27 cellular contexts compared by ENCODE assay signal in the genomic region with DNA sequence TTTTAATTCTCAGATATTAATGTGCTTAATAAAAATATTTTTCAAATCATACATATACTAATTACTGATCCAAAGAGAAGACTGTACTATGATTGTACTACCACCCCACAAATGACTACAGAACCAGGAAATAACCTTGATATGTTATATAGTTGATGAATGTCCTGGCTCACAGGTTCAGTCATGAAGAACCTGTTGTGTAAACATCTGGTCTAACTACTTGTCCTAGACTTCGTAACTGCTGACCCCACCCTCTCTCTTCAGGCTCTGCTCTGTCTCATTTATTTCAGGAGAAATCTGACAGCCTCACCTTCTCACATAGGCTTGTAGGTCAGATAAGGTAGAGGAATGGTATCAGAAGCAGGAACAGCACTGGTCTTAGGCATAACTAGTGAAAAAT. TPM values are rescaled to one million over a fixed set of nuclear protein-coding genes. Genes with fewer than 3 reads are reported as not detected.
A peak's percentile ranks its signal among the peaks of the same experiment; 100 is the strongest.
DNase-seq lines count a peak whose midpoint lies in the region; TF ChIP-seq lines count a peak whose summit lies in the region.
"Had no signal": no experiment of that assay in that cellular context is flagged by ENCODE, and none has a peak within 500 bp of the region (broad histone marks: within the 10 kb centered on the region; RNA-seq: fewer than 3 reads in every experiment).

No MANE protein-coding gene starts in this region.

- H3K36me3 ChIP-seq in duodenal mucosa (ENCODE audit: control insufficient read depth in 1 of 2, insufficient read depth in 2 of 2, low read length in 2 of 2) (no peaks in the 10 kb centered on the region), muscle layer of duodenum (ENCODE audit: control insufficient read depth in 1 of 2, insufficient read depth in 2 of 2, low read length in 2 of 2) (no peaks in the 10 kb centered on the region)
- H3K36me3 ChIP-seq: adrenal gland, cardiac muscle cell, gastroesophageal sphincter, tibial artery, WERI-Rb-1 had no signal

- no peak overlapping the region for H3K27ac Mint-ChIP-seq in Calu3 (ENCODE audit: unreplicated experiment)
- H3K27ac Mint-ChIP-seq: CD4-positive, CD25-positive, alpha-beta regulatory T cell; progenitor cell of endocrine pancreas; stimulated activated naive B cell treated with anti-CD40 and anti-IgM and Interleukin-4, amounts not matched to agents 10 μg/mL and 1 μg/mL and 100 μg/mL, for 72 hours had no signal

- H3K9me3 Mint-ChIP-seq in Calu3 (ENCODE audit: low read depth, unreplicated experiment), result no peaks in the 10 kb centered on the region
- H3K9me3 Mint-ChIP-seq: CD4-positive, CD25-positive, alpha-beta regulatory T cell; stimulated activated naive B cell treated with anti-CD40 and anti-IgM and Interleukin-4, amounts not matched to agents 10 μg/mL and 1 μg/mL and 100 μg/mL, for 72 hours had no signal

- no peaks in the 10 kb centered on the region for H3K27me3 Mint-ChIP-seq in Calu3 (ENCODE audit: unreplicated experiment)

- BruUV-seq in Calu3 (replicated peaks; lab: Mats Ljungman, UMichigan), result no TSS peak

- H3K27ac ChIP-seq in duodenal mucosa (ENCODE audit: low read depth, low read length), result peak overlapping the region; percentile 43
- H3K27ac ChIP-seq in muscle layer of duodenum (ENCODE audit: low read length), result peak overlapping the region; percentile 2
- H3K27ac ChIP-seq: adrenal gland, cardiac muscle cell, gastroesophageal sphincter, tibial artery, WERI-Rb-1 had no signal

- CTCF ChIA-PET in Calu3 (lab: Charles Lee), result interaction anchor here (0.5 kb wide), 1 partner anchor 52 kb away, joined by 3 read pairs; no protein-coding TSS in a partner anchor

- DNase-seq in DMS79 (lab: John Stamatoyannopoulos, UW), result peak; percentile 15
- DNase-seq in NCI-H510A (lab: John Stamatoyannopoulos, UW), result peak; percentile 1
- no peak for DNase-seq in erythroblast (lab: John Stamatoyannopoulos, UW)
- no peak for DNase-seq in Calu3
- DNase-seq in stimulated activated CD4-positive, alpha-beta T cell treated with anti-CD3 and anti-CD28 coated beads, Interleukin-4, amount 100 ng/mL, for 24 hours, result no peak
- DNase-seq: activated CD4-positive, alpha-beta T cell treated with anti-CD3 and anti-CD28 coated beads, Interleukin-2, amount 50 U/mL, for 4 hours; activated gamma-delta T cell; adrenal gland; CD4-positive, CD25-positive, alpha-beta regulatory T cell; DND-41; KG1; midbrain; NCI-H2107; NCI-H524; stimulated activated CD4-positive, alpha-beta T cell treated with anti-CD3 and anti-CD28 coated beads, Interleukin-1b, Interleukin-23, amount 100 ng/mL, for 48 hours; stimulated activated naive B cell treated with anti-CD40 and anti-IgM and Interleukin-4, amounts not matched to agents 10 μg/mL and 1 μg/mL and 100 μg/mL, for 72 hours; T-helper 2 cell; tibial artery; WERI-Rb-1 had no signal

- H3K27me3 ChIP-seq in duodenal mucosa (ENCODE audit: control insufficient read depth in 1 of 2, insufficient read depth in 2 of 2, low read length in 2 of 2) (no peaks in the 10 kb centered on the region), muscle layer of duodenum (ENCODE audit: low read depth, low read length) (no peaks in the 10 kb centered on the region)
- H3K27me3 ChIP-seq: adrenal gland, cardiac muscle cell, tibial artery had no signal

- H3K4me1 ChIP-seq in duodenal mucosa (ENCODE audit: control insufficient read depth in 1 of 2, insufficient read depth in 2 of 2, low read length in 2 of 2) (peaks cover 15 to 25% of the 10 kb centered on the region in 2 donors), muscle layer of duodenum (ENCODE audit: control insufficient read depth in 1 of 2, insufficient read depth in 2 of 2, low read length in 2 of 2) (peaks cover 0 to 3% of the 10 kb centered on the region in 2 donors)
- H3K4me1 ChIP-seq: adrenal gland, gastroesophageal sphincter had no signal

- peaks cover 11% of the 10 kb centered on the region for H3K4me1 Mint-ChIP-seq in Calu3 (ENCODE audit: low read depth, unreplicated experiment)

- no peak for TF ChIP-seq POLR2A in erythroblast (IDR thresholded peaks at IDR 0.05; ENCODE audit: low read length)

- H3K9ac ChIP-seq in duodenal mucosa (ENCODE audit: low read depth in 1 of 2, low read length in 2 of 2), result peak overlapping the region in 1 of 2 donors; percentile 48

- H3K9me3 ChIP-seq in duodenal mucosa (ENCODE audit: control insufficient read depth in 1 of 2, low read length in 2 of 2) (no peaks in the 10 kb centered on the region), muscle layer of duodenum (ENCODE audit: control insufficient read depth in 1 of 2, low read length in 2 of 2) (no peaks in the 10 kb centered on the region)
- H3K9me3 ChIP-seq: adrenal gland, gastroesophageal sphincter, tibial artery had no signal

- TF ChIP-seq CTCF in Calu3 (IDR thresholded peaks at IDR 0.05; ENCODE audit: unreplicated experiment), result no peak

- H3K4me3 Mint-ChIP-seq in Calu3 (ENCODE audit: low read depth, unreplicated experiment), result no peak overlapping the region
- H3K4me3 Mint-ChIP-seq: CD4-positive, CD25-positive, alpha-beta regulatory T cell; stimulated activated naive B cell treated with anti-CD40 and anti-IgM and Interleukin-4, amounts not matched to agents 10 μg/mL and 1 μg/mL and 100 μg/mL, for 72 hours had no signal

- H3K36me3 Mint-ChIP-seq in Calu3 (ENCODE audit: insufficient read depth, unreplicated experiment), result peaks cover under 1% of the 10 kb centered on the region
- H3K36me3 Mint-ChIP-seq: CD4-positive, CD25-positive, alpha-beta regulatory T cell; stimulated activated naive B cell treated with anti-CD40 and anti-IgM and Interleukin-4, amounts not matched to agents 10 μg/mL and 1 μg/mL and 100 μg/mL, for 72 hours had no signal

- intact Hi-C loops in Calu3 (cut with micrococcal nuclease; ENCODE audit: unreplicated experiment), result no loop called here

- H3K4me3 ChIP-seq in duodenal mucosa (ENCODE audit: low read depth in 1 of 2, low read length in 2 of 2) (no peak overlapping the region), muscle layer of duodenum (ENCODE audit: low read depth in 1 of 2, low read length in 2 of 2) (no peak overlapping the region)
- H3K4me3 ChIP-seq: adrenal gland, cardiac muscle cell, gastroesophageal sphincter, tibial artery had no signal

RNA-seq across cellular contexts. Expression of a gene that starts 14.7 kb away (rescaled TPM):
- total RNA-seq in Calu3 (2022), result not detected in 2 replicates
- total RNA-seq: cardiac muscle cell; CD4-positive, CD25-positive, alpha-beta regulatory T cell; dermis microvascular lymphatic vessel endothelial cell; epithelial cell of proximal tubule; H1; progenitor cell of endocrine pancreas had no signal

Comparison
In these comparisons a context has a peak if more than half of its experiments do, and no peak if none do; other contexts are left out.
1. DNase-seq: peak in DMS79 (single experiment) and NCI-H510A (single experiment); none in erythroblast (0 of 2), Calu3 (single experiment) and stimulated activated CD4-positive, alpha-beta T cell treated with anti-CD3 and anti-CD28 coated beads, Interleukin-4, amount 100 ng/mL, for 24 hours (single experiment).